Comparison of ENCODE assay signal across 15 cellular contexts in the genomic region with DNA sequence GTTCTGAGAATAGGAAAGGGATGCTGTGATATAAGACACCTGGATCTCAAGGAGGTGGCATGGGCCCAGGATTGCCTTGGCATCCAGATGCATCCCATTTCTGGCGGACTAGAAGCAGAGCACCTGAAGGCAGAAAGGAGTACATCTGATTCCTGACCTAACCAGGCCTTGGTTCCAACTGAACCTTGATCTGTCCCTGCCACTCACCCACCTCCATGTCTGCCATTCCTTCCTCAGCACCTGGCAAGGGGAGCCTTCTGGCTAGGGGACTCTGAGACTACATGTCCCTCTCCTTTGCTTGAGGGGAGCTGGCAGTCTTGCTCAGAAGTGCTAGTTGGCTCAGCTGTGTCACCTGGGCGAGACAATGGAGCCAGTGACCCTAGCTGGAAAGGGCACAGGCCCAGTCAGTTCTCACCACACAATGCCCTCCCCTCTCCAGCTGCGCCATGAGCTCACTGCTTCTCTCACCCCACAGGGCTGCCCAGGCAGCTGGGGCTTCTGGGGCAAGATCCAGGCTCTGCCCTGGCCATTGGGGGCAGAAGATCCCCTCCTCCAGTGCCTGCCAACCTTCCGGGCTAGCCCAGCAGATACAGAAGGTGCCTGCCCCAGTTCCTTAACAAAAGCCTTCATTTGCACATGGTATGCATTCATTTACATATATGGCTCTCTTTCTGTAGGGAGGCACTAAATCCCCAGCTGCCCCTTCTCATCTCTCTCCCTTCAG. TPM values are rescaled to one million over a fixed set of nuclear protein-coding genes. Genes with fewer than 3 reads are reported as not detected.
A peak's percentile ranks its signal among the peaks of the same experiment; 100 is the strongest.
DNase-seq lines count a peak whose midpoint lies in the region; ATAC-seq and TF ChIP-seq lines count a peak whose summit lies in the region.
"Had no signal": no experiment of that assay in that cellular context is flagged by ENCODE, and none has a peak within 500 bp of the region (broad histone marks: within the 10 kb centered on the region; RNA-seq: fewer than 3 reads in every experiment).

No MANE protein-coding gene starts in this region.

- TF ChIP-seq EP300 in sigmoid colon (IDR thresholded peaks at IDR 0.05): no peak

- peaks cover 18% of the 10 kb centered on the region; the same call in 1 of the 2 replicates for H3K79me2 ChIP-seq in Loucy (ENCODE audit: insufficient read depth, low read length)
- H3K79me2 ChIP-seq: parathyroid adenoma had no signal

- TF ChIP-seq CTCF in Loucy (conservative IDR thresholded peaks at IDR 0.05; ENCODE audit: low read length) (no peak), endodermal cell (conservative IDR thresholded peaks at IDR 0.05) (no peak), sigmoid colon (IDR thresholded peaks at IDR 0.05) (no peak), adrenal gland (IDR thresholded peaks at IDR 0.05) (no peak)

- POLR2A ChIA-PET in CD8-positive, alpha-beta memory T cell (lab: Charles Lee): no interaction called here

- no peaks in the 10 kb centered on the region for H3K9me3 Mint-ChIP-seq in CD8-positive, alpha-beta memory T cell
- no peaks in the 10 kb centered on the region for H3K9me3 Mint-ChIP-seq in endodermal cell
- H3K9me3 Mint-ChIP-seq: activated naive CD4-positive, alpha-beta T cell treated with anti-CD3 and anti-CD28 coated beads for 36 hours had no signal

- no peaks in the 10 kb centered on the region for H3K9me2 ChIP-seq in Loucy (replicated peaks; ENCODE audit: low read depth, low read length)

- ATAC-seq in HG03378 (IDR thresholded peaks at IDR 0.05; ENCODE audit: unreplicated experiment) (no peak), GM21529 (IDR thresholded peaks at IDR 0.05; ENCODE audit: unreplicated experiment) (no peak)
- ATAC-seq: PC-3 had no signal

- H3K36me3 ChIP-seq in CD8-positive, alpha-beta memory T cell (ENCODE audit: insufficient read depth, low read length): peaks cover 9% of the 10 kb centered on the region
- H3K36me3 ChIP-seq in Loucy (ENCODE audit: insufficient read depth, low read length) (peaks cover 3% of the 10 kb centered on the region; the same call in 1 of the 2 replicates), endodermal cell (ENCODE audit: control insufficient read depth, insufficient read depth, low read length) (no peaks in the 10 kb centered on the region), sigmoid colon (peaks cover 6 to 44% (median 12%) of the 10 kb centered on the region in 4 donors), adrenal gland (replicated peaks in 1 of 2) (peaks cover 0 to 18% of the 10 kb centered on the region in 2 donors)

- no peaks in the 10 kb centered on the region for H3K27me3 ChIP-seq in CD8-positive, alpha-beta memory T cell (ENCODE audit: insufficient read depth, low read length, poor library complexity, severe bottlenecking)
- no peaks in the 10 kb centered on the region for H3K27me3 ChIP-seq in Loucy (ENCODE audit: insufficient read depth, low read length, poor library complexity, severe bottlenecking)
- no peaks in the 10 kb centered on the region for H3K27me3 ChIP-seq in endodermal cell (ENCODE audit: control insufficient read depth, insufficient read depth, low read length, poor library complexity, severe bottlenecking)
- no peaks in the 10 kb centered on the region for H3K27me3 ChIP-seq in sigmoid colon
- H3K27me3 ChIP-seq in adrenal gland: no peaks in the 10 kb centered on the region
- H3K27me3 ChIP-seq: vagina had no signal

- intact Hi-C loops in sigmoid colon (cut with DNase I): loop anchor here (5.0 kb wide), 2 partner anchors 63 to 247 kb away; a partner anchor contains a TSS
- intact Hi-C loops in adrenal gland (cut with DNase I): loop anchor here in 1 of 2 donors (10.0 kb wide), 1 partner anchor 151 kb away; a partner anchor contains a TSS

- CTCF ChIA-PET in CD8-positive, alpha-beta memory T cell (lab: Charles Lee): interaction anchor here (0.9 to 6.8 kb wide), 3 partner anchors 10 to 17 kb away, joined by 3 to 81 read pairs (median 3); no protein-coding TSS in a partner anchor

- H3K9ac ChIP-seq in Loucy (ENCODE audit: low read depth, low read length, poor library complexity, severe bottlenecking) (peak overlapping the region; percentile 84), endodermal cell (ENCODE audit: extremely low read depth, low read length, poor library complexity, severe bottlenecking) (no peak overlapping the region)
- H3K9ac ChIP-seq: parathyroid adenoma had no signal

- no peak for TF ChIP-seq POLR2A in sigmoid colon (IDR thresholded peaks at IDR 0.05)
- TF ChIP-seq POLR2A in adrenal gland (IDR thresholded peaks at IDR 0.05): no peak

- H3K4me1 Mint-ChIP-seq in CD8-positive, alpha-beta memory T cell: peaks cover 37 to 63% (median 43%) of the 10 kb centered on the region in 3 donors
- H3K4me1 Mint-ChIP-seq in endodermal cell: peaks cover 23% of the 10 kb centered on the region

- H3K4me3 Mint-ChIP-seq in CD8-positive, alpha-beta memory T cell: peak overlapping the region; percentile 37 to 91 (median 89)
- H3K4me3 Mint-ChIP-seq in endodermal cell: no peak overlapping the region

- H4K20me1 ChIP-seq in Loucy (ENCODE audit: insufficient read depth, low read length, poor library complexity, severe bottlenecking): no peaks in the 10 kb centered on the region

- H3K27ac ChIP-seq in CD8-positive, alpha-beta memory T cell (ENCODE audit: low read depth, low read length): no peak overlapping the region
- H3K27ac ChIP-seq in endodermal cell (ENCODE audit: low read depth, low read length) (peak overlapping the region; percentile 63), sigmoid colon (no peak overlapping the region), adrenal gland (no peak overlapping the region)
- H3K27ac ChIP-seq: parathyroid adenoma, vagina had no signal

- WGBS in endodermal cell (ENCODE audit: insufficient coverage in 1 of 2, insufficient read length in 1 of 2), 2 experiments: 82% methylated on average over 3 to 4 of the region's 4 CpGs
- 93 to 96% methylated on average over 4 of the region's 4 CpGs for WGBS in sigmoid colon, 2 donors
- 95 to 100% (median 96%) methylated on average over 2 to 4 of the region's 4 CpGs for WGBS in adrenal gland, 4 donors

- H3K27me3 Mint-ChIP-seq in CD8-positive, alpha-beta memory T cell: no peaks in the 10 kb centered on the region
- H3K27me3 Mint-ChIP-seq in endodermal cell (ENCODE audit: insufficient read depth): no peaks in the 10 kb centered on the region

- peak overlapping the region in 6 of 8 donors; percentile 22 to 89 (median 67) for H3K27ac Mint-ChIP-seq in CD8-positive, alpha-beta memory T cell
- H3K27ac Mint-ChIP-seq in endodermal cell: peak overlapping the region; percentile 28
- H3K27ac Mint-ChIP-seq: activated naive CD4-positive, alpha-beta T cell treated with anti-CD3 and anti-CD28 coated beads for 36 hours had no signal

- no peak overlapping the region for H2AFZ ChIP-seq in Loucy (ENCODE audit: low read length)
- H2AFZ ChIP-seq: parathyroid adenoma had no signal

- no peaks in the 10 kb centered on the region for H3F3A ChIP-seq in Loucy (ENCODE audit: low read depth)

- no peak overlapping the region for H3K4me3 ChIP-seq in CD8-positive, alpha-beta memory T cell (ENCODE audit: low read length)
- no peak overlapping the region for H3K4me3 ChIP-seq in Loucy (ENCODE audit: low read length, poor library complexity, severe bottlenecking)
- no peak overlapping the region for H3K4me3 ChIP-seq in endodermal cell (ENCODE audit: low read length)
- no peak overlapping the region for H3K4me3 ChIP-seq in sigmoid colon
- H3K4me3 ChIP-seq in adrenal gland: no peak overlapping the region
- H3K4me3 ChIP-seq: vagina had no signal

- H3K4me1 ChIP-seq in CD8-positive, alpha-beta memory T cell (ENCODE audit: insufficient read depth, low read length): peaks cover 44% of the 10 kb centered on the region
- H3K4me1 ChIP-seq in Loucy (ENCODE audit: insufficient read depth, low read length, poor library complexity, severe bottlenecking) (peaks cover 20% of the 10 kb centered on the region), endodermal cell (ENCODE audit: control insufficient read depth, insufficient read depth, low read length) (peaks cover 4% of the 10 kb centered on the region), sigmoid colon (peaks cover 0 to 34% (median 28%) of the 10 kb centered on the region in 4 donors), adrenal gland (replicated peaks in 1 of 2) (peaks cover 3 to 18% of the 10 kb centered on the region in 2 donors)
- H3K4me1 ChIP-seq: parathyroid adenoma had no signal

- no peaks in the 10 kb centered on the region for H3K9me3 ChIP-seq in CD8-positive, alpha-beta memory T cell (ENCODE audit: low read length)
- H3K9me3 ChIP-seq in Loucy (ENCODE audit: insufficient read depth, low read depth, low read length): no peaks in the 10 kb centered on the region
- H3K9me3 ChIP-seq in endodermal cell (ENCODE audit: control insufficient read depth, low read length): no peaks in the 10 kb centered on the region
- H3K9me3 ChIP-seq in sigmoid colon: no peaks in the 10 kb centered on the region
- no peaks in the 10 kb centered on the region for H3K9me3 ChIP-seq in adrenal gland (replicated peaks in 1 of 3)
- H3K9me3 ChIP-seq: vagina had no signal

- H3K36me3 Mint-ChIP-seq in CD8-positive, alpha-beta memory T cell: peaks cover 0 to 55% (median 3%) of the 10 kb centered on the region in 3 donors
- H3K36me3 Mint-ChIP-seq in endodermal cell (ENCODE audit: low read depth): peaks cover 12% of the 10 kb centered on the region

- peak overlapping the region; percentile 93 for H3K4me2 ChIP-seq in Loucy (ENCODE audit: low read depth, low read length, poor library complexity, severe bottlenecking)

- DNase-seq in CD8-positive, alpha-beta memory T cell: peak in 1 of 5 donors; percentile 25
- DNase-seq in endodermal cell (peak; percentile 79), nucleus accumbens (lab: John Stamatoyannopoulos, UW) (peak in 53 of 56 donors; percentile 14 to 94 (median 79)), sigmoid colon (no peak), adrenal gland (no peak)
- DNase-seq: activated naive CD4-positive, alpha-beta T cell treated with anti-CD3 and anti-CD28 coated beads for 36 hours; DMS79; HCEC 1CT; MM.1S; PC-3 had no signal

RNA-seq across cellular contexts. Expression of a gene that starts 2.9 kb away (rescaled TPM):
- 10 to 100 TPM; 39.5 to 42.7 TPM for total RNA-seq in CD8-positive, alpha-beta memory T cell
- polyA plus RNA-seq in CD8-positive, alpha-beta memory T cell: 59.2 TPM
- total RNA-seq in endodermal cell (10 to 100 TPM; 34.5 to 35.9 TPM), sigmoid colon (10 to 100 TPM; 11.1 to 11.4 (median 11.3) TPM), adrenal gland (10 to 100 TPM; 15.0 to 42.9 (median 24.1) TPM)
- 42.1 TPM for polyA plus RNA-seq in endodermal cell (2013, experiment 1 of 2)
- polyA plus RNA-seq in endodermal cell (2013, experiment 2 of 2): 37.2 TPM
- polyA plus RNA-seq in sigmoid colon (10 to 100 TPM in 1 of 3 donors, 1 to 10 TPM in 2; 4.8 to 34.9 (median 7.2) TPM), adrenal gland (10 to 100 TPM in 2 of 3 donors, 1 to 10 TPM in 1; 9.7 to 24.9 (median 20.8) TPM)

RNA-seq across cellular contexts. Expression of a gene that starts 14.2 kb away (rescaled TPM):
- under 1 TPM in 1 of 2 experiments, not detected in 1; 0.04 TPM for total RNA-seq in CD8-positive, alpha-beta memory T cell
- not detected for polyA plus RNA-seq in CD8-positive, alpha-beta memory T cell
- total RNA-seq in endodermal cell (not detected), sigmoid colon (under 1 TPM; under 0.01 to 0.36 (median 0.27) TPM), adrenal gland (1 to 10 TPM in 1 of 8 donors, under 1 TPM in 1, not detected in 6; 0.14 to 1.1 TPM)
- 0.36 TPM for polyA plus RNA-seq in endodermal cell (2013, experiment 1 of 2)
- polyA plus RNA-seq in endodermal cell (2013, experiment 2 of 2): 0.17 TPM
- polyA plus RNA-seq in sigmoid colon (under 1 TPM in 1 of 3 donors, not detected in 2; 0.22 TPM), adrenal gland (under 1 TPM; 0.16 to 0.24 (median 0.20) TPM)
- total RNA-seq: activated naive CD4-positive, alpha-beta T cell treated with anti-CD3 and anti-CD28 coated beads for 36 hours; PC-3; vagina had no signal

RNA-seq across cellular contexts. Expression of a gene that starts 20.0 kb away (rescaled TPM):
- not detected for total RNA-seq in CD8-positive, alpha-beta memory T cell
- not detected for polyA plus RNA-seq in CD8-positive, alpha-beta memory T cell
- total RNA-seq in endodermal cell (1 to 10 TPM; 3.0 to 3.2 TPM), sigmoid colon (100 to 1,000 TPM in 2 of 4 donors, 10 to 100 TPM in 2; 60.7 to 153 (median 102) TPM), adrenal gland (1 to 10 TPM in 5 of 8 donors, under 1 TPM in 3; 0.47 to 3.6 (median 1.4) TPM)
- 130 TPM for polyA plus RNA-seq in endodermal cell (2013, experiment 1 of 2)
- 110 TPM for polyA plus RNA-seq in endodermal cell (2013, experiment 2 of 2)
- polyA plus RNA-seq in sigmoid colon (1 to 10 TPM in 2 of 3 donors, under 1 TPM in 1; 0.92 to 5.7 (median 1.8) TPM), adrenal gland (1 to 10 TPM in 2 of 3 donors, under 1 TPM in 1; 0.99 to 4.5 (median 2.7) TPM)
- total RNA-seq: activated naive CD4-positive, alpha-beta T cell treated with anti-CD3 and anti-CD28 coated beads for 36 hours; PC-3 had no signal

RNA-seq across cellular contexts. Expression of a gene that starts 25.6 kb away (rescaled TPM):
- under 1 TPM in 1 of 2 experiments, not detected in 1; 0.13 TPM for total RNA-seq in CD8-positive, alpha-beta memory T cell
- not detected for polyA plus RNA-seq in CD8-positive, alpha-beta memory T cell
- under 1 TPM in 1 of 2 donors, not detected in 1; 0.26 TPM for total RNA-seq in endodermal cell
- polyA plus RNA-seq in endodermal cell (2013, experiment 1 of 2): 1.2 TPM
- polyA plus RNA-seq in endodermal cell (2013, experiment 2 of 2): 1.9 TPM
- under 1 TPM in 2 of 4 donors, not detected in 2; 0.27 to 0.36 TPM for total RNA-seq in sigmoid colon
- 1 to 10 TPM in 1 of 3 donors, under 1 TPM in 1, not detected in 1; 0.23 to 1.3 TPM for polyA plus RNA-seq in sigmoid colon
- under 1 TPM in 2 of 8 donors, not detected in 6; 0.19 to 0.32 TPM for total RNA-seq in adrenal gland
- polyA plus RNA-seq in adrenal gland: under 1 TPM in 2 of 3 donors, not detected in 1; 0.13 TPM
- total RNA-seq: activated naive CD4-positive, alpha-beta T cell treated with anti-CD3 and anti-CD28 coated beads for 36 hours; vagina had no signal

RNA-seq across cellular contexts. Expression of a gene that starts 55.9 kb away (rescaled TPM):
- not detected for total RNA-seq in CD8-positive, alpha-beta memory T cell
- not detected for polyA plus RNA-seq in CD8-positive, alpha-beta memory T cell
- total RNA-seq in endodermal cell: under 1 TPM; 0.55 to 0.75 TPM
- 0.85 TPM for polyA plus RNA-seq in endodermal cell (2013, experiment 1 of 2)
- 0.95 TPM for polyA plus RNA-seq in endodermal cell (2013, experiment 2 of 2)
- total RNA-seq in sigmoid colon: 1 to 10 TPM in 1 of 4 donors, under 1 TPM in 1, not detected in 2; 0.27 to 3.0 TPM
- polyA plus RNA-seq in sigmoid colon: under 1 TPM in 1 of 3 donors, not detected in 2; 0.22 TPM
- under 1 TPM in 2 of 8 donors, not detected in 6; 0.46 to 0.96 TPM for total RNA-seq in adrenal gland
- under 1 TPM in 1 of 3 donors, not detected in 2; 0.17 TPM for polyA plus RNA-seq in adrenal gland
- total RNA-seq: activated naive CD4-positive, alpha-beta T cell treated with anti-CD3 and anti-CD28 coated beads for 36 hours; vagina had no signal

Comparison
In these comparisons a context has a peak if more than half of its experiments do, and no peak if none do; other contexts are left out.
1. DNase-seq: peak in endodermal cell (single experiment) and nucleus accumbens (53 of 56); none in sigmoid colon (single experiment) and adrenal gland (0 of 7).
2. RNA of a gene that starts 20.0 kb away (total RNA-seq): 60.7 to 153 TPM in sigmoid colon; 3.0 to 3.2 TPM in endodermal cell, 0.47 to 3.6 TPM in adrenal gland and not detected in CD8-positive, alpha-beta memory T cell; every median in the first group is over 10 times any median in the second.